Comparison of ENCODE assay signal across 9 cellular contexts in genomic region chr10:132546567-132547420, GRCh38. TPM values are rescaled to one million over a fixed set of nuclear protein-coding genes. Genes with fewer than 3 reads are reported as not detected.
DNase-seq lines count a peak whose midpoint lies in the region; ATAC-seq and TF ChIP-seq lines count a peak whose summit lies in the region.
"Had no signal": no experiment of that assay in that cellular context is flagged by ENCODE, and none has a peak within 500 bp of the region (broad histone marks: within the 10 kb centered on the region; RNA-seq: fewer than 3 reads in every experiment).

No MANE protein-coding gene starts in this region.

- no peak for TF ChIP-seq CTCF in IMR-90 (conservative IDR thresholded peaks at IDR 0.05; ENCODE audit: low read depth, low read length)

- H3K36me3 ChIP-seq in IMR-90 (ENCODE audit: control insufficient read depth, insufficient read depth, low read length), result no peaks in the 10 kb centered on the region
- no peaks in the 10 kb centered on the region for H3K36me3 ChIP-seq in naive thymus-derived CD4-positive, alpha-beta T cell (ENCODE audit: control insufficient read depth in 2 of 3, insufficient read depth in 3 of 3, low read length in 3 of 3)
- H3K36me3 ChIP-seq: cardiac muscle cell had no signal

- H3K79me1 ChIP-seq in IMR-90 (ENCODE audit: low read depth in 1 of 2, low read length in 2 of 2), result peaks cover 18 to 85% of the 10 kb centered on the region in 2 experiments

- no peak for TF ChIP-seq POLR2A in IMR-90 (IDR thresholded peaks at IDR 0.05; ENCODE audit: low read depth, low read length)

- H3K4me3 Mint-ChIP-seq in activated naive CD8-positive, alpha-beta T cell treated with anti-CD3 and anti-CD28 coated beads, Interleukin-2, amount 50 U/mL, for 24 hours, result no peak overlapping the region
- peak overlapping the region in 7 of 10 donors; percentile 6 to 94 (median 55) for H3K4me3 Mint-ChIP-seq in naive thymus-derived CD4-positive, alpha-beta T cell
- no peak overlapping the region for H3K4me3 Mint-ChIP-seq in activated CD4-positive, alpha-beta T cell treated with anti-CD3 and anti-CD28 coated beads, Interleukin-2, amount 10 ng/mL, durations not matched to agents 7 days and 5 days

- H3K18ac ChIP-seq in IMR-90 (ENCODE audit: low read depth, low read length), result no peak overlapping the region

- H3K4me1 ChIP-seq in IMR-90 (ENCODE audit: control insufficient read depth, insufficient read depth, low read length), result no peaks in the 10 kb centered on the region
- H3K4me1 ChIP-seq in naive thymus-derived CD4-positive, alpha-beta T cell (ENCODE audit: control insufficient read depth in 2 of 2, insufficient read depth in 2 of 2, low read length in 2 of 2), result peaks cover 10 to 62% of the 10 kb centered on the region in 2 donors

- peaks cover 6% of the 10 kb centered on the region; the same call in 1 of the 2 replicates for H3K9me1 ChIP-seq in IMR-90 (ENCODE audit: insufficient read depth, low read length)

- H2AFZ ChIP-seq in IMR-90 (replicated peaks; ENCODE audit: low read length, poor library complexity), result no peak overlapping the region

- no peak overlapping the region for H2AK9ac ChIP-seq in IMR-90 (replicated peaks; ENCODE audit: low read depth, low read length, poor library complexity)

- H4K91ac ChIP-seq in IMR-90 (ENCODE audit: insufficient read depth, low read depth, low read length), result no peak overlapping the region

- ATAC-seq in IMR-90 (ENCODE audit: low read depth) (no peak), HG02623 (IDR thresholded peaks at IDR 0.05; ENCODE audit: unreplicated experiment) (no peak), HG03565 (IDR thresholded peaks at IDR 0.05; ENCODE audit: unreplicated experiment) (no peak)
- ATAC-seq in activated naive CD8-positive, alpha-beta T cell treated with anti-CD3 and anti-CD28 coated beads, Interleukin-2, amount 50 U/mL, for 24 hours, result peak; percentile 23
- ATAC-seq in naive thymus-derived CD4-positive, alpha-beta T cell, result no peak

- in situ Hi-C loops in IMR-90 (cut with MboI; ENCODE audit: low sequenced_read_pairs), result no loop called here

- H3K14ac ChIP-seq in IMR-90 (replicated peaks; ENCODE audit: low read depth, low read length), result no peak overlapping the region

- H3K4me2 ChIP-seq in IMR-90 (ENCODE audit: low read depth, low read length), result no peak overlapping the region

- H3K9ac ChIP-seq in IMR-90 (ENCODE audit: low read depth, low read length), result no peak overlapping the region

- 82% methylated on average over 8 of the region's 26 CpGs; no CpG with 5 or more reads in 1 of the 2 experiments for WGBS in IMR-90 (ENCODE audit: extremely low coverage in 2 of 2, insufficient read length in 1 of 2), 2 experiments

- POLR2A ChIA-PET in IMR-90 (lab: Charles Lee; ENCODE audit: unreplicated experiment), result no interaction called here
- POLR2A ChIA-PET in naive thymus-derived CD4-positive, alpha-beta T cell (lab: Charles Lee), result no interaction called here
- POLR2A ChIA-PET in activated CD4-positive, alpha-beta T cell treated with anti-CD3 and anti-CD28 coated beads, Interleukin-2, amount 10 ng/mL, durations not matched to agents 7 days and 5 days (lab: Charles Lee), result no interaction called here

- H3K27me3 ChIP-seq in IMR-90 (ENCODE audit: control insufficient read depth, insufficient read depth, low read length), result no peaks in the 10 kb centered on the region
- H3K27me3 ChIP-seq in naive thymus-derived CD4-positive, alpha-beta T cell (ENCODE audit: control insufficient read depth in 2 of 2, insufficient read depth in 2 of 2, low read length in 2 of 2), result no peaks in the 10 kb centered on the region
- H3K27me3 ChIP-seq: cardiac muscle cell had no signal

- H3K4ac ChIP-seq in IMR-90 (ENCODE audit: low read depth, low read length), result no peak overlapping the region

- H2AK5ac ChIP-seq in IMR-90 (ENCODE audit: low read depth, low read length), result 0 out of 2 replicates have a peak overlapping the region, but pooled peaks have one; percentile 28

- no peak overlapping the region for H2BK20ac ChIP-seq in IMR-90 (ENCODE audit: low read depth, low read length)

- H3K4me1 Mint-ChIP-seq in activated naive CD8-positive, alpha-beta T cell treated with anti-CD3 and anti-CD28 coated beads, Interleukin-2, amount 50 U/mL, for 24 hours, result peaks cover 84% of the 10 kb centered on the region
- H3K4me1 Mint-ChIP-seq in naive thymus-derived CD4-positive, alpha-beta T cell, result peaks cover 56 to 94% (median 74%) of the 10 kb centered on the region in 7 donors
- H3K4me1 Mint-ChIP-seq in activated CD4-positive, alpha-beta T cell treated with anti-CD3 and anti-CD28 coated beads, Interleukin-2, amount 10 ng/mL, durations not matched to agents 7 days and 5 days, result peaks cover 62% of the 10 kb centered on the region

- BruUV-seq in IMR-90 (replicated peaks; lab: Mats Ljungman, UMichigan), result no TSS peak

- H2BK120ac ChIP-seq in IMR-90 (ENCODE audit: low read depth, low read length), result no peak overlapping the region

- peaks cover 94% of the 10 kb centered on the region for H4K20me1 ChIP-seq in IMR-90 (ENCODE audit: insufficient read depth, low read length)

- no peak overlapping the region for H3K4me3 ChIP-seq in IMR-90 (ENCODE audit: insufficient read depth, low read depth, low read length)
- H3K4me3 ChIP-seq in naive thymus-derived CD4-positive, alpha-beta T cell (ENCODE audit: low read length), result no peak overlapping the region
- H3K4me3 ChIP-seq: cardiac muscle cell had no signal

- H4K8ac ChIP-seq in IMR-90 (ENCODE audit: low read depth in 2 of 2, low read length in 2 of 2), result no peak overlapping the region

- H3K36me3 Mint-ChIP-seq in activated naive CD8-positive, alpha-beta T cell treated with anti-CD3 and anti-CD28 coated beads, Interleukin-2, amount 50 U/mL, for 24 hours (ENCODE audit: low read depth), result no peaks in the 10 kb centered on the region
- peaks cover 0 to 6% (median 0%) of the 10 kb centered on the region in 5 donors for H3K36me3 Mint-ChIP-seq in naive thymus-derived CD4-positive, alpha-beta T cell
- peaks cover 9% of the 10 kb centered on the region for H3K36me3 Mint-ChIP-seq in activated CD4-positive, alpha-beta T cell treated with anti-CD3 and anti-CD28 coated beads, Interleukin-2, amount 10 ng/mL, durations not matched to agents 7 days and 5 days (ENCODE audit: low read depth)

- no peak overlapping the region for H3K27ac Mint-ChIP-seq in activated naive CD8-positive, alpha-beta T cell treated with anti-CD3 and anti-CD28 coated beads, Interleukin-2, amount 50 U/mL, for 24 hours
- peak overlapping the region in 8 of 9 donors; percentile 19 to 96 (median 64) for H3K27ac Mint-ChIP-seq in naive thymus-derived CD4-positive, alpha-beta T cell
- no peak overlapping the region for H3K27ac Mint-ChIP-seq in activated CD4-positive, alpha-beta T cell treated with anti-CD3 and anti-CD28 coated beads, Interleukin-2, amount 10 ng/mL, durations not matched to agents 7 days and 5 days

- no peaks in the 10 kb centered on the region for H3K27me3 Mint-ChIP-seq in activated naive CD8-positive, alpha-beta T cell treated with anti-CD3 and anti-CD28 coated beads, Interleukin-2, amount 50 U/mL, for 24 hours
- H3K27me3 Mint-ChIP-seq in naive thymus-derived CD4-positive, alpha-beta T cell, result no peaks in the 10 kb centered on the region
- H3K27me3 Mint-ChIP-seq in activated CD4-positive, alpha-beta T cell treated with anti-CD3 and anti-CD28 coated beads, Interleukin-2, amount 10 ng/mL, durations not matched to agents 7 days and 5 days, result no peaks in the 10 kb centered on the region

- no peak for TF ChIP-seq RAD21 in IMR-90 (IDR thresholded peaks at IDR 0.05; ENCODE audit: low read length)

- intact Hi-C loops in IMR-90 (cut with micrococcal nuclease), result no loop called here
- intact Hi-C loops in naive thymus-derived CD4-positive, alpha-beta T cell (cut with micrococcal nuclease), result no loop called here

- no peak overlapping the region for H2BK15ac ChIP-seq in IMR-90 (ENCODE audit: low read depth, low read length)

- no peak overlapping the region for H2BK5ac ChIP-seq in IMR-90 (ENCODE audit: low read depth, low read length, poor library complexity, severe bottlenecking)

- DNase-seq in COLO668 (lab: John Stamatoyannopoulos, UW; ENCODE audit: unreplicated experiment) (peak; percentile 92), IMR-90 (no peak)
- DNase-seq in activated naive CD8-positive, alpha-beta T cell treated with anti-CD3 and anti-CD28 coated beads, Interleukin-2, amount 50 U/mL, for 24 hours, result peak; percentile 32
- DNase-seq in naive thymus-derived CD4-positive, alpha-beta T cell, result no peak
- no peak for DNase-seq in activated CD4-positive, alpha-beta T cell treated with anti-CD3 and anti-CD28 coated beads, Interleukin-2, amount 10 ng/mL, durations not matched to agents 7 days and 5 days
- no peak for DNase-seq in stimulated activated naive CD4-positive, alpha-beta T cell (lab: John Stamatoyannopoulos, UW)

- dilution Hi-C loops in IMR-90 (cut with HindIII; ENCODE audit: low sequenced_read_pairs, unreplicated experiment), result no loop called here

- H3K9me3 Mint-ChIP-seq in activated naive CD8-positive, alpha-beta T cell treated with anti-CD3 and anti-CD28 coated beads, Interleukin-2, amount 50 U/mL, for 24 hours, result no peaks in the 10 kb centered on the region
- no peaks in the 10 kb centered on the region for H3K9me3 Mint-ChIP-seq in naive thymus-derived CD4-positive, alpha-beta T cell
- H3K9me3 Mint-ChIP-seq in activated CD4-positive, alpha-beta T cell treated with anti-CD3 and anti-CD28 coated beads, Interleukin-2, amount 10 ng/mL, durations not matched to agents 7 days and 5 days, result no peaks in the 10 kb centered on the region

- H3K9me3 ChIP-seq in IMR-90 (ENCODE audit: control insufficient read depth, insufficient read depth, low read length), result no peaks in the 10 kb centered on the region
- H3K9me3 ChIP-seq in naive thymus-derived CD4-positive, alpha-beta T cell (ENCODE audit: control insufficient read depth in 2 of 3, low read length in 3 of 3), result no peaks in the 10 kb centered on the region

- H4K5ac ChIP-seq in IMR-90 (ENCODE audit: low read depth, low read length), result no peak overlapping the region

- CTCF ChIA-PET in IMR-90 (lab: Yijun Ruan, JAX), result no interaction called here
- CTCF ChIA-PET in naive thymus-derived CD4-positive, alpha-beta T cell (lab: Charles Lee), result no interaction called here
- CTCF ChIA-PET in activated CD4-positive, alpha-beta T cell treated with anti-CD3 and anti-CD28 coated beads, Interleukin-2, amount 10 ng/mL, durations not matched to agents 7 days and 5 days (lab: Charles Lee), result interaction anchor here (1.0 to 1.3 kb wide), 2 partner anchors 25 to 117 kb away, joined by 3 to 4 read pairs; no protein-coding TSS in a partner anchor

- H3K56ac ChIP-seq in IMR-90 (ENCODE audit: extremely low read depth, insufficient read depth, low read length), result no peak overlapping the region

- H3K23ac ChIP-seq in IMR-90 (ENCODE audit: low read depth, low read length), result no peak overlapping the region

- no peak overlapping the region for H3K27ac ChIP-seq in IMR-90 (ENCODE audit: insufficient read depth, low read length)
- H3K27ac ChIP-seq in naive thymus-derived CD4-positive, alpha-beta T cell (ENCODE audit: low read depth, low read length), result no peak overlapping the region
- H3K27ac ChIP-seq: cardiac muscle cell had no signal

RNA-seq across cellular contexts. Expression of gene INPP5A, which starts 9.2 kb away (rescaled TPM):
- 31.7 and 36.7 TPM in 2 replicates for total RNA-seq in IMR-90 (2012; rRNA removed)
- polyA plus RNA-seq in IMR-90 (2012; rRNA removed), result 20.6 and 21.4 TPM in 2 replicates
- polyA plus RNA-seq in IMR-90 (2012; cell fraction: cytosol; rRNA removed), result 15.9 and 20.4 TPM in 2 replicates
- polyA plus RNA-seq in IMR-90 (2012; cell fraction: nucleus; rRNA removed; ENCODE audit: low replicate concordance), result 12.2 and 16.8 TPM in 2 replicates
- 10 to 100 TPM; 15.5 to 30.7 (median 28.7) TPM for total RNA-seq in naive thymus-derived CD4-positive, alpha-beta T cell
- polyA plus RNA-seq in naive thymus-derived CD4-positive, alpha-beta T cell, result 1 to 10 TPM in 1 of 2 donors, under 1 TPM in 1; 0.97 to 2.0 TPM
- total RNA-seq in activated CD4-positive, alpha-beta T cell treated with anti-CD3 and anti-CD28 coated beads, Interleukin-2, amount 10 ng/mL, durations not matched to agents 7 days and 5 days, result 1 to 10 TPM; 9.1 to 9.9 TPM

Comparison
In these comparisons a context has a peak if more than half of its experiments do, and no peak if none do; other contexts are left out.
1. DNase-seq: peak in COLO668 (single experiment) and activated naive CD8-positive, alpha-beta T cell treated with anti-CD3 and anti-CD28 coated beads, Interleukin-2, amount 50 U/mL, for 24 hours (single experiment); none in IMR-90 (single experiment), naive thymus-derived CD4-positive, alpha-beta T cell (0 of 9), activated CD4-positive, alpha-beta T cell treated with anti-CD3 and anti-CD28 coated beads, Interleukin-2, amount 10 ng/mL, durations not matched to agents 7 days and 5 days (single experiment) and stimulated activated naive CD4-positive, alpha-beta T cell (0 of 6).
2. H3K27ac Mint-ChIP-seq: peak in naive thymus-derived CD4-positive, alpha-beta T cell (8 of 9); none in activated naive CD8-positive, alpha-beta T cell treated with anti-CD3 and anti-CD28 coated beads, Interleukin-2, amount 50 U/mL, for 24 hours (single experiment) and activated CD4-positive, alpha-beta T cell treated with anti-CD3 and anti-CD28 coated beads, Interleukin-2, amount 10 ng/mL, durations not matched to agents 7 days and 5 days (single experiment).
3. H3K4me3 Mint-ChIP-seq: peak in naive thymus-derived CD4-positive, alpha-beta T cell (7 of 10); none in activated naive CD8-positive, alpha-beta T cell treated with anti-CD3 and anti-CD28 coated beads, Interleukin-2, amount 50 U/mL, for 24 hours (single experiment) and activated CD4-positive, alpha-beta T cell treated with anti-CD3 and anti-CD28 coated beads, Interleukin-2, amount 10 ng/mL, durations not matched to agents 7 days and 5 days (single experiment).